ENCODE assay signal across 22 cellular contexts in the genomic region with DNA sequence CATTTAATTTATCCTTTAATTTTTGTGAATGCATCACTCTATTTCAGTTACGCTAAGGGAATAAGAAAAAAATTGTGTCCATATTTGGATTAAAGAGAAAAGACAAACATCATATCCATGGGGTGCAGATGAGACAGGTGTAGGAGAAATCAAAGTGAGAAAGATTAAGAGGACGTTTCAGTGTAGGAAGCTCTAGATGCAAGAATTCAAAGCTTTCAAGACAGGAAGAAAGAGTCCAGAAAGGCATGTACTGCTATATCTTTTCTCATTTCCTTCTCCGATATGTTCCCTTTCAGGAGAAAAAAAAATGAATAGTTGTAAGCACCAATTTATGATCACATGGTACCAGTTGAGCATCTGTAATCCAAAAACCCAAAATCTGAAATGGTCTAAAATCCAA.
"Had no signal": no experiment of that assay in that cellular context is flagged by ENCODE, and none has a peak within 500 bp of the region (broad histone marks: within the 10 kb centered on the region; RNA-seq: fewer than 3 reads in every experiment).

No MANE protein-coding gene starts in this region.

- FAIRE-seq: TTC549 had no signal

- DNase-seq: activated CD4-positive, alpha-beta T cell treated with anti-CD3 and anti-CD28 coated beads for 4 hours; activated CD4-positive, alpha-beta T cell treated with anti-CD3 and anti-CD28 coated beads, Interleukin-2, amount 50 U/mL, for 4 hours; activated CD8-positive, alpha-beta memory T cell treated with anti-CD3 and anti-CD28 coated beads for 24 hours; activated gamma-delta T cell treated with Interleukin-2 at 50 U/mL for 16 hours; activated naive CD4-positive, alpha-beta T cell treated with anti-CD3 and anti-CD28 coated beads, Interleukin-2, amount 50 U/mL, for 16 hours; activated T-cell treated with anti-CD3 and anti-CD28 coated beads, Interleukin-2, amount 50 U/mL, for 72 hours; brain microvascular endothelial cell; Kasumi-1; KBM-7; NCI-H1092; NCI-H1417; NCI-H1694 treated with DMSO at 0.1 percent for 48 hours; NCI-H2029 treated with DMSO at 0.1 percent for 48 hours; NCI-H345; NCI-H510A; NCI-H526 treated with DMSO at 0.1 percent for 48 hours; NCI-H82; SIG-M5; T-helper 2 cell; T1000 had no signal

- H3K4me3 Mint-ChIP-seq: activated T-cell treated with anti-CD3 and anti-CD28 coated beads, Interleukin-2, amount 50 U/mL, for 72 hours had no signal

- H3K27ac Mint-ChIP-seq: activated T-cell treated with anti-CD3 and anti-CD28 coated beads, Interleukin-2, amount 50 U/mL, for 72 hours; activated T-helper 2 cell treated with anti-CD3 and anti-CD28 coated beads, Interferon-gamma antibody, Interleukin-2, Interleukin-4, amounts not matched to agents 10 μg/mL and 5 μg/mL and 100 μg/mL, durations not matched to agents 14 hours and 24 hours and 36 hours had no signal

- ATAC-seq: activated T-cell treated with anti-CD3 and anti-CD28 coated beads, Interleukin-2, amount 50 U/mL, for 72 hours had no signal
